In genomic region chr22:19891350-19892248, GRCh38 we compare ENCODE assay signal across 9 cellular contexts. TPM values are rescaled to one million over a fixed set of nuclear protein-coding genes. Genes with fewer than 3 reads are reported as not detected.
A peak's percentile ranks its signal among the peaks of the same experiment; 100 is the strongest.
DNase-seq lines count a peak whose midpoint lies in the region; ATAC-seq, FAIRE-seq and TF ChIP-seq lines count a peak whose summit lies in the region.
"Had no signal": no experiment of that assay in that cellular context is flagged by ENCODE, and none has a peak within 500 bp of the region (broad histone marks: within the 10 kb centered on the region; RNA-seq: fewer than 3 reads in every experiment).

No MANE protein-coding gene starts in this region.

- TF ChIP-seq EP300 in upper lobe of left lung (IDR thresholded peaks at IDR 0.05), result no peak

- peaks cover 19% of the 10 kb centered on the region for H3K4me1 ChIP-seq in endodermal cell (ENCODE audit: control insufficient read depth, insufficient read depth, low read length)
- H3K4me1 ChIP-seq in neutrophil (ENCODE audit: control insufficient read depth in 1 of 2, insufficient read depth in 1 of 2, low read depth in 1 of 2, low read length in 1 of 2), result peaks cover 36 to 38% of the 10 kb centered on the region in 2 experiments
- peaks cover 17 to 33% (median 27%) of the 10 kb centered on the region in 4 donors for H3K4me1 ChIP-seq in upper lobe of left lung
- H3K4me1 ChIP-seq: thyroid gland had no signal

- TF ChIP-seq POLR2A in H54 (IDR thresholded peaks at IDR 0.05; ENCODE audit: low read depth, low read length) (no peak), upper lobe of left lung (IDR thresholded peaks at IDR 0.05) (no peak)

- ATAC-seq in upper lobe of left lung (ENCODE audit: low FRiP score in 2 of 2) (no peak), GM19324 (IDR thresholded peaks at IDR 0.05; ENCODE audit: low FRiP score, unreplicated experiment) (no peak)

- H3K9me3 ChIP-seq in endodermal cell (ENCODE audit: control insufficient read depth, low read length) (no peaks in the 10 kb centered on the region), neutrophil (no peaks in the 10 kb centered on the region), upper lobe of left lung (no peaks in the 10 kb centered on the region)
- H3K9me3 ChIP-seq: thyroid gland had no signal

- H3K27me3 ChIP-seq in endodermal cell (ENCODE audit: control insufficient read depth, insufficient read depth, low read length, poor library complexity, severe bottlenecking) (peaks cover 38% of the 10 kb centered on the region), neutrophil (no peaks in the 10 kb centered on the region), upper lobe of left lung (no peaks in the 10 kb centered on the region)
- H3K27me3 ChIP-seq: thyroid gland had no signal

- TF ChIP-seq CTCF in AG10803 (conservative IDR thresholded peaks at IDR 0.05; ENCODE audit: low read length), result no peak
- TF ChIP-seq CTCF in endodermal cell (conservative IDR thresholded peaks at IDR 0.05), result no peak
- no peak for TF ChIP-seq CTCF in neutrophil (IDR thresholded peaks at IDR 0.05)
- no peak for TF ChIP-seq CTCF in upper lobe of left lung (IDR thresholded peaks at IDR 0.05)

- H3K36me3 ChIP-seq in endodermal cell (ENCODE audit: control insufficient read depth, insufficient read depth, low read length) (no peaks in the 10 kb centered on the region), neutrophil (peaks cover 15% of the 10 kb centered on the region), upper lobe of left lung (peaks cover 0 to 35% (median 12%) of the 10 kb centered on the region in 4 donors)

- no peaks in the 10 kb centered on the region for H3K9me3 Mint-ChIP-seq in endodermal cell

- WGBS in endodermal cell (ENCODE audit: insufficient coverage in 1 of 2, insufficient read length in 1 of 2), 2 experiments, result 40 to 44% methylated on average over 25 to 32 of the region's 32 CpGs
- WGBS in upper lobe of left lung, 2 donors, result 37 to 40% methylated on average over 16 to 32 of the region's 32 CpGs

- no peak overlapping the region for H3K9ac ChIP-seq in endodermal cell (ENCODE audit: extremely low read depth, low read length, poor library complexity, severe bottlenecking)

- no peak for FAIRE-seq in H54 (lab: Jason Lieb, UNC)

- peaks cover 39% of the 10 kb centered on the region for H3K27me3 Mint-ChIP-seq in endodermal cell (ENCODE audit: insufficient read depth)

- H3K36me3 Mint-ChIP-seq in endodermal cell (ENCODE audit: low read depth), result no peaks in the 10 kb centered on the region

- H3K27ac Mint-ChIP-seq in endodermal cell, result peak overlapping the region; percentile 52

- peaks cover 16% of the 10 kb centered on the region for H3K4me1 Mint-ChIP-seq in endodermal cell

- no peak overlapping the region; the same call in 1 of the 2 replicates for H3K4me3 ChIP-seq in AG10803 (ENCODE audit: low read length)
- H3K4me3 ChIP-seq in endodermal cell (ENCODE audit: low read length), result no peak overlapping the region
- H3K4me3 ChIP-seq in neutrophil (ENCODE audit: low read depth in 1 of 2, low read length in 1 of 2), result peak overlapping the region; percentile 34 to 56
- H3K4me3 ChIP-seq in upper lobe of left lung, result peak overlapping the region in 3 of 4 donors; percentile 12 to 31 (median 14)
- H3K4me3 ChIP-seq: thyroid gland had no signal

- H3K4me3 Mint-ChIP-seq in endodermal cell, result no peak overlapping the region

- H3K27ac ChIP-seq in endodermal cell (ENCODE audit: low read depth, low read length) (peak overlapping the region; percentile 76), neutrophil (peak overlapping the region; percentile 72), upper lobe of left lung (peak overlapping the region; percentile 11 to 61 (median 47))

- peak; percentile 79 for DNase-seq in AG10803 (ENCODE audit: low read depth)
- peak; percentile 69 for DNase-seq in H54 (ENCODE audit: insufficient read length, low spot score)
- peak; percentile 83 to 92 for DNase-seq in NCI-H524 (lab: John Stamatoyannopoulos, UW)
- DNase-seq in activated CD4-positive, alpha-beta T cell treated with anti-CD3 and anti-CD28 coated beads, Interleukin-2, amount 50 U/mL, for 48 hours, result peak; percentile 79 to 87
- peak; percentile 90 for DNase-seq in endodermal cell
- peak in 1 of 2 donors; percentile 84 for DNase-seq in upper lobe of left lung

RNA-seq across cellular contexts. Expression of gene GNB1L, which starts 36.9 kb away (rescaled TPM):
- 10 to 100 TPM in 1 of 2 donors, 1 to 10 TPM in 1; 9.5 to 12.2 TPM for total RNA-seq in endodermal cell
- polyA plus RNA-seq in endodermal cell (2013, experiment 1 of 2), result 10.1 TPM
- polyA plus RNA-seq in endodermal cell (2013, experiment 2 of 2), result 7.7 TPM
- total RNA-seq in upper lobe of left lung, result 10 to 100 TPM in 1 of 6 donors, 1 to 10 TPM in 4, under 1 TPM in 1; 0.78 to 11.1 (median 6.8) TPM

RNA-seq across cellular contexts. Expression of gene RTL10, which starts 36.9 kb away (rescaled TPM):
- total RNA-seq in endodermal cell (10 to 100 TPM; 20.6 to 22.2 TPM), upper lobe of left lung (10 to 100 TPM; 16.4 to 27.4 (median 24.1) TPM)
- 12.4 TPM for polyA plus RNA-seq in endodermal cell (2013, experiment 1 of 2)
- polyA plus RNA-seq in endodermal cell (2013, experiment 2 of 2), result 12.1 TPM

RNA-seq across cellular contexts. Expression of gene COMT, which starts 50.0 kb away (rescaled TPM):
- total RNA-seq in endodermal cell, result 10 to 100 TPM; 26.6 to 27.8 TPM
- 84.5 TPM for polyA plus RNA-seq in endodermal cell (2013, experiment 1 of 2)
- 77.3 TPM for polyA plus RNA-seq in endodermal cell (2013, experiment 2 of 2)
- 100 to 1,000 TPM; 136 to 475 (median 272) TPM for total RNA-seq in upper lobe of left lung

RNA-seq across cellular contexts. Expression of gene TXNRD2, which starts 50.0 kb away (rescaled TPM):
- 10 to 100 TPM in 1 of 2 donors, 1 to 10 TPM in 1; 7.3 to 13.6 TPM for total RNA-seq in endodermal cell
- polyA plus RNA-seq in endodermal cell (2013, experiment 1 of 2), result 11.2 TPM
- 12.2 TPM for polyA plus RNA-seq in endodermal cell (2013, experiment 2 of 2)
- 10 to 100 TPM; 29.6 to 78.6 (median 49.3) TPM for total RNA-seq in upper lobe of left lung

Comparison
In these comparisons a context has a peak if more than half of its experiments do, and no peak if none do; other contexts are left out.
1. H3K4me3 ChIP-seq: peak in neutrophil (2 of 2) and upper lobe of left lung (3 of 4); none in AG10803 (single experiment) and endodermal cell (single experiment).
2. RNA of gene COMT, which starts 50.0 kb away (total RNA-seq): 136 to 475 TPM in upper lobe of left lung; 26.6 to 27.8 TPM in endodermal cell; every median in the first group is over 4 times any median in the second.
3. Peak in every context shown above with its lines, with median percentiles within 50 percentile points of each other: H3K27ac ChIP-seq.